Comparison of ENCODE assay signal across 8 cellular contexts in the genomic region with DNA sequence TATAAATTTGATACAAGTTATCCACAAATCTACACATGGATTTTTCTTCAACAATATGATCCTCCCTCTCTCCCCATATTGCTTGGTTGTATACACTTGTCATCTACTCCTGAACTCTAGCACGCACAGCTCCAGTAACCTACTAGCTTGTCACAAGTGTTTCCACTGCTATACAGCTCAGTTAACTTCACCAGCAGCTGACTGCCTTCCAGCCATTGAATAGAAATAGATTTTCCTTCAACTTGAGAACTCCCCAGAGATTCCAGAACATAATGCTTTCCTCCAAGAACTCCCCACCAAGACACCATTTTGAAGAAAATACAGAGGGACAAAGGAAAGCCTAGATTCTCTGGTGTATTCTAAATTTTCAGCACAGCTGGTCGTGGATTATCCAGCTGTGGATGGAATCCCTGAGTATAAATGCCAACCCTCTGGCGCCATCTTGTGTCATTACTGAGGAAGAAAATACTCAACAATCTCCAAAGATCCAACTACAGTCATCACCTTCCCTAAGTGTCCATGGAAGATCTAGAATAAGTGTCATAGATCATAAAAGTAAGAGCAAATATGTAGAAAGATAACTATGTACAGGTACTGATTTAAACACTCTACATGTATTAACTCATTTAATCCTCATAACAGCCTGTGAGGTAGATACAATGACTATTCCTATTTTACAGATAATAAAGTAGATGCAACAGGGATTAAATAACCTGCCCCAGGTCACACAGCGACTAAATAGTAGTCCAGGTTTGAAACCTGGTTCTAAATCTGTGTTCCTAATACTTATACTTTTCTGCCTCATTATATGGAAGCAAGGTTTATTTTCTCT.
DNase-seq lines count a peak whose midpoint lies in the region; ATAC-seq and TF ChIP-seq lines count a peak whose summit lies in the region.

No MANE protein-coding gene starts in this region.

- H3K9me3 Mint-ChIP-seq in WTC11, result peaks cover 8% of the 10 kb centered on the region; the same call in 1 of the 2 replicates
- H3K9me3 Mint-ChIP-seq in progenitor cell of endocrine pancreas (ENCODE audit: low read depth), result no peaks in the 10 kb centered on the region
- peaks cover 0 to 4% (median 0%) of the 10 kb centered on the region in 11 donors for H3K9me3 Mint-ChIP-seq in naive thymus-derived CD4-positive, alpha-beta T cell

- TF ChIP-seq CTCF in GM12865 (IDR thresholded peaks at IDR 0.05; ENCODE audit: insufficient read depth, low read depth, low read length, missing control alignments) (peak; percentile 59), WTC11 (IDR thresholded peaks at IDR 0.05) (peak; percentile 60), progenitor cell of endocrine pancreas (IDR thresholded peaks at IDR 0.05; ENCODE audit: unreplicated experiment) (peak; percentile 77)

- H3K36me3 Mint-ChIP-seq in WTC11, result peaks cover 25% of the 10 kb centered on the region
- peaks cover 49% of the 10 kb centered on the region for H3K36me3 Mint-ChIP-seq in progenitor cell of endocrine pancreas (ENCODE audit: insufficient read depth)
- no peaks in the 10 kb centered on the region for H3K36me3 Mint-ChIP-seq in naive thymus-derived CD4-positive, alpha-beta T cell

- H3K9me3 ChIP-seq in naive thymus-derived CD4-positive, alpha-beta T cell (ENCODE audit: control insufficient read depth in 2 of 3, low read length in 3 of 3), result no peaks in the 10 kb centered on the region

- H3K4me1 Mint-ChIP-seq in WTC11 (peaks cover 16% of the 10 kb centered on the region), progenitor cell of endocrine pancreas (ENCODE audit: low read depth) (peaks cover 3% of the 10 kb centered on the region)
- H3K4me1 Mint-ChIP-seq in naive thymus-derived CD4-positive, alpha-beta T cell, result no peaks in the 10 kb centered on the region

- H3K4me3 Mint-ChIP-seq in WTC11, result no peak overlapping the region
- H3K4me3 Mint-ChIP-seq in progenitor cell of endocrine pancreas (ENCODE audit: low read depth), result no peak overlapping the region
- no peak overlapping the region for H3K4me3 Mint-ChIP-seq in naive thymus-derived CD4-positive, alpha-beta T cell

- intact Hi-C loops in head of caudate nucleus (cut with DNase I), result loop anchor here (2.0 to 10.0 kb wide), 2 partner anchors 343 to 1021 kb away; no protein-coding TSS in a partner anchor
- intact Hi-C loops in naive thymus-derived CD4-positive, alpha-beta T cell (cut with micrococcal nuclease), result loop anchor here (5.0 kb wide), 2 partner anchors 344 to 1284 kb away; no protein-coding TSS in a partner anchor

- CTCF ChIA-PET in WTC11 (lab: Charles Lee), result interaction anchor here (0.5 to 3.1 kb wide), 40 partner anchors 14 to 995 kb away, joined by 3 to 77 read pairs (median 4); partner anchors contain the start of gene ARHGAP28
- CTCF ChIA-PET in naive thymus-derived CD4-positive, alpha-beta T cell (lab: Charles Lee), result no interaction called here

- no peaks in the 10 kb centered on the region for H3K4me1 ChIP-seq in naive thymus-derived CD4-positive, alpha-beta T cell (ENCODE audit: control insufficient read depth in 2 of 2, insufficient read depth in 2 of 2, low read length in 2 of 2)

- POLR2A ChIA-PET in WTC11 (lab: Charles Lee), result interaction anchor here (0.6 to 0.8 kb wide), 2 partner anchors 133 to 329 kb away, joined by 3 read pairs; no protein-coding TSS in a partner anchor
- POLR2A ChIA-PET in naive thymus-derived CD4-positive, alpha-beta T cell (lab: Charles Lee), result no interaction called here

- no peaks in the 10 kb centered on the region for H3K27me3 ChIP-seq in naive thymus-derived CD4-positive, alpha-beta T cell (ENCODE audit: control insufficient read depth in 2 of 2, insufficient read depth in 2 of 2, low read length in 2 of 2)

- no peak overlapping the region for H3K4me3 ChIP-seq in GM12865 (ENCODE audit: low read depth, low read length)
- no peak overlapping the region for H3K4me3 ChIP-seq in naive thymus-derived CD4-positive, alpha-beta T cell (ENCODE audit: low read length)

- H3K36me3 ChIP-seq in naive thymus-derived CD4-positive, alpha-beta T cell (ENCODE audit: control insufficient read depth in 2 of 3, insufficient read depth in 3 of 3, low read length in 3 of 3), result no peaks in the 10 kb centered on the region

- ATAC-seq in WTC11, result peak; percentile 72
- ATAC-seq in GM18909 (IDR thresholded peaks at IDR 0.05; ENCODE audit: poor library complexity, unreplicated experiment), result no peak
- no peak for ATAC-seq in naive thymus-derived CD4-positive, alpha-beta T cell

- no peak overlapping the region for H3K27ac ChIP-seq in naive thymus-derived CD4-positive, alpha-beta T cell (ENCODE audit: low read depth, low read length)

- peak; percentile 58 for DNase-seq in A172 (ENCODE audit: low spot score)
- peak; percentile 40 for DNase-seq in GM12865 (ENCODE audit: low read depth)
- DNase-seq in NCI-H128 (lab: John Stamatoyannopoulos, UW; ENCODE audit: unreplicated experiment), result peak; percentile 8
- DNase-seq in WTC11 (ENCODE audit: low spot score), result peak; percentile 37
- peak in 34 of 42 donors; percentile 22 to 80 (median 56) for DNase-seq in head of caudate nucleus
- DNase-seq in progenitor cell of endocrine pancreas (ENCODE audit: low spot score, unreplicated experiment), result peak; percentile 27
- DNase-seq in naive thymus-derived CD4-positive, alpha-beta T cell, result no peak

- H3K27ac Mint-ChIP-seq in WTC11 (no peak overlapping the region), progenitor cell of endocrine pancreas (peak overlapping the region; percentile 73)
- no peak overlapping the region for H3K27ac Mint-ChIP-seq in naive thymus-derived CD4-positive, alpha-beta T cell

- H3K27me3 Mint-ChIP-seq in WTC11 (ENCODE audit: low read depth) (no peaks in the 10 kb centered on the region), progenitor cell of endocrine pancreas (no peaks in the 10 kb centered on the region)
- no peaks in the 10 kb centered on the region for H3K27me3 Mint-ChIP-seq in naive thymus-derived CD4-positive, alpha-beta T cell

TF ChIP-seq in WTC11, 78 proteins besides CTCF, POLR2A, EP300 and RAD21:
- TF ChIP-seq ZBTB43 (CRISPR knock-in tag; IDR thresholded peaks at IDR 0.05) (no peak), NR2C2 (CRISPR knock-in tag; IDR thresholded peaks at IDR 0.05) (no peak), USF1 (CRISPR knock-in tag; IDR thresholded peaks at IDR 0.05) (no peak), E2F4 (CRISPR knock-in tag; IDR thresholded peaks at IDR 0.05; ENCODE audit: borderline replicate concordance, low read depth) (no peak), JAZF1 (CRISPR knock-in tag; IDR thresholded peaks at IDR 0.05) (no peak), SMAD3 (CRISPR knock-in tag; IDR thresholded peaks at IDR 0.05; ENCODE audit: borderline replicate concordance) (no peak), ZNF317 (CRISPR knock-in tag; IDR thresholded peaks at IDR 0.05; ENCODE audit: borderline replicate concordance, low read depth) (no peak), USF2 (CRISPR knock-in tag; IDR thresholded peaks at IDR 0.05) (no peak), MXD4 (CRISPR knock-in tag; IDR thresholded peaks at IDR 0.05; ENCODE audit: borderline replicate concordance) (no peak), IRF2 (CRISPR knock-in tag; IDR thresholded peaks at IDR 0.05; ENCODE audit: borderline replicate concordance, low read depth) (no peak), ZNF263 (CRISPR knock-in tag; IDR thresholded peaks at IDR 0.05; ENCODE audit: low read depth) (no peak)
- TF ChIP-seq, protein P1, sequence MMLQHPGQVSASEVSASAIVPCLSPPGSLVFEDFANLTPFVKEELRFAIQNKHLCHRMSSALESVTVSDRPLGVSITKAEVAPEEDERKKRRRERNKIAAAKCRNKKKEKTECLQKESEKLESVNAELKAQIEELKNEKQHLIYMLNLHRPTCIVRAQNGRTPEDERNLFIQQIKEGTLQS (CRISPR knock-in tag; conservative IDR thresholded peaks at IDR 0.05), result no peak
- TF ChIP-seq, protein P2, sequence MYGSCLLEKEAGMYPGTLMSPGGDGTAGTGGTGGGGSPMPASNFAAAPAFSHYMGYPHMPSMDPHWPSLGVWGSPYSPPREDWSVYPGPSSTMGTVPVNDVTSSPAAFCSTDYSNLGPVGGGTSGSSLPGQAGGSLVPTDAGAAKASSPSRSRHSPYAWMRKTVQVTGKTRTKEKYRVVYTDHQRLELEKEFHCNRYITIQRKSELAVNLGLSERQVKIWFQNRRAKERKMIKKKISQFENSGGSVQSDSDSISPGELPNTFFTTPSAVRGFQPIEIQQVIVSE (CRISPR knock-in tag; IDR thresholded peaks at IDR 0.05; ENCODE audit: borderline replicate concordance), result no peak

Comparison
In these comparisons a context has a peak if more than half of its experiments do, and no peak if none do; other contexts are left out.
1. DNase-seq: peak in A172 (single experiment), GM12865 (single experiment), NCI-H128 (single experiment), WTC11 (single experiment), head of caudate nucleus (34 of 42) and progenitor cell of endocrine pancreas (single experiment); none in naive thymus-derived CD4-positive, alpha-beta T cell (0 of 9).
2. Peak in every context shown above with its lines, with median percentiles within 50 percentile points of each other: CTCF ChIP-seq.